8 cellular contexts compared by ENCODE assay signal in genomic region chr12:56120158-56120846, GRCh38. TPM values are rescaled to one million over a fixed set of nuclear protein-coding genes. Genes with fewer than 3 reads are reported as not detected.
DNase-seq lines count a peak whose midpoint lies in the region; ATAC-seq and TF ChIP-seq lines count a peak whose summit lies in the region.

No MANE protein-coding gene starts in this region.

- TF ChIP-seq CTCF in esophagus muscularis mucosa (IDR thresholded peaks at IDR 0.05), result no peak
- TF ChIP-seq CTCF in ovary (IDR thresholded peaks at IDR 0.05), result no peak

- H3K27me3 ChIP-seq in BLaER1 (no peaks in the 10 kb centered on the region), esophagus muscularis mucosa (no peaks in the 10 kb centered on the region), ovary (no peaks in the 10 kb centered on the region)

- no peak for ATAC-seq in stimulated activated naive CD8-positive, alpha-beta T cell treated with anti-CD3 and anti-CD28 coated beads, Interleukin-15, Interleukin-2, amounts not matched to agents 100 U/mL and 50 U/mL, for 24 hours

- 77% methylated on average over 17 of the region's 17 CpGs for WGBS in esophagus muscularis mucosa
- WGBS in ovary, 3 donors, result 84 to 86% (median 85%) methylated on average over 17 of the region's 17 CpGs

- peaks cover 9% of the 10 kb centered on the region; the same call in 1 of the 2 replicates for H4K20me1 ChIP-seq in BLaER1

- peak overlapping the region; percentile 93 for H3K4me2 ChIP-seq in BLaER1

- DNase-seq in NCI-H226 (peak; percentile 50), esophagus muscularis mucosa (ENCODE audit: extremely low spot score) (no peak), ovary (peak in 4 of 5 donors; percentile 37 to 51 (median 42)), MV-4-11 (lab: John Stamatoyannopoulos, UW) (no peak), erythroblast (lab: John Stamatoyannopoulos, UW) (no peak), AG08396 (ENCODE audit: low spot score) (no peak)
- DNase-seq in stimulated activated naive CD8-positive, alpha-beta T cell treated with anti-CD3 and anti-CD28 coated beads, Interleukin-15, Interleukin-2, amounts not matched to agents 100 U/mL and 50 U/mL, for 24 hours, result no peak

- no peak for TF ChIP-seq POLR2A in esophagus muscularis mucosa (IDR thresholded peaks at IDR 0.05; ENCODE audit: low read depth)
- TF ChIP-seq POLR2A in ovary (IDR thresholded peaks at IDR 0.05), result no peak
- TF ChIP-seq POLR2A in erythroblast (IDR thresholded peaks at IDR 0.05; ENCODE audit: low read length), result no peak

- H3K4me3 ChIP-seq in BLaER1, result no peak overlapping the region
- H3K4me3 ChIP-seq in esophagus muscularis mucosa, result no peak overlapping the region
- H3K4me3 ChIP-seq in ovary, result no peak overlapping the region

- H3K9ac ChIP-seq in BLaER1, result no peak overlapping the region; the same call in 1 of the 2 replicates

- H3K36me3 ChIP-seq in BLaER1 (peaks cover 25% of the 10 kb centered on the region), esophagus muscularis mucosa (peaks cover 11 to 27% (median 20%) of the 10 kb centered on the region in 4 donors), ovary (no peaks in the 10 kb centered on the region)

- H3K27ac ChIP-seq in BLaER1 (no peak overlapping the region), esophagus muscularis mucosa (replicated peaks in 1 of 4) (peak overlapping the region; percentile 92 to 98 (median 94)), ovary (peak overlapping the region in 1 of 2 donors; percentile 84)

- H3K9me3 ChIP-seq in BLaER1 (no peaks in the 10 kb centered on the region), esophagus muscularis mucosa (no peaks in the 10 kb centered on the region), ovary (no peaks in the 10 kb centered on the region)

- intact Hi-C loops in esophagus muscularis mucosa (cut with DNase I), result loop anchor here (10.0 kb wide), 2 partner anchors 344 to 514 kb away; partner anchors contain the start of genes BAZ2A and SPRYD4
- intact Hi-C loops in ovary (cut with DNase I), result loop anchor here (2.0 to 10.0 kb wide), 5 partner anchors 42 to 1582 kb away; partner anchors contain the start of genes NABP2 (in 2 of the 4), RNF41 (in 2 of the 4), SMARCC2 (in 2 of the 4) and SPRYD4 (in 2 of the 4)

- peaks cover 28% of the 10 kb centered on the region for H3K4me1 ChIP-seq in BLaER1
- H3K4me1 ChIP-seq in esophagus muscularis mucosa, result peaks cover 54 to 76% (median 64%) of the 10 kb centered on the region in 4 donors
- peaks cover 2% of the 10 kb centered on the region for H3K4me1 ChIP-seq in ovary (ENCODE audit: insufficient read depth)

- TF ChIP-seq EP300 in esophagus muscularis mucosa (IDR thresholded peaks at IDR 0.05), result no peak
- TF ChIP-seq EP300 in ovary (IDR thresholded peaks at IDR 0.05), result no peak

RNA-seq across cellular contexts. Expression of gene ZC3H10, which starts 2.2 kb away (rescaled TPM):
- total RNA-seq in esophagus muscularis mucosa, result 1 to 10 TPM; 5.0 to 7.9 (median 6.6) TPM
- total RNA-seq in ovary, result 10 to 100 TPM in 4 of 7 donors, 1 to 10 TPM in 3; 1.8 to 14.7 (median 10.7) TPM
- 1 to 10 TPM; 4.4 to 5.2 TPM for polyA plus RNA-seq in ovary

RNA-seq across cellular contexts. Expression of gene RPL41, which starts 3.9 kb away (rescaled TPM):
- total RNA-seq in esophagus muscularis mucosa, result 1,000 to 10,000 TPM; 1,962 to 4,166 (median 3,502) TPM
- 1,000 to 10,000 TPM; 6,021 to 8,245 (median 6,510) TPM for total RNA-seq in ovary
- over 10,000 TPM; 11,306 to 11,451 TPM for polyA plus RNA-seq in ovary

RNA-seq across cellular contexts. Expression of gene ESYT1, which starts 7.8 kb away (rescaled TPM):
- total RNA-seq in esophagus muscularis mucosa (100 to 1,000 TPM; 151 to 245 (median 214) TPM), ovary (100 to 1,000 TPM in 3 of 7 donors, 10 to 100 TPM in 4; 80.3 to 139 (median 97.3) TPM)
- 100 to 1,000 TPM in 1 of 2 donors, 10 to 100 TPM in 1; 62.3 to 102 TPM for polyA plus RNA-seq in ovary

RNA-seq across cellular contexts. Expression of gene PA2G4, which starts 15.9 kb away (rescaled TPM):
- total RNA-seq in esophagus muscularis mucosa (100 to 1,000 TPM in 2 of 4 donors, 10 to 100 TPM in 2; 90.5 to 133 (median 105) TPM), ovary (10 to 100 TPM; 65.6 to 86.2 (median 77.0) TPM)
- 100 to 1,000 TPM in 1 of 2 donors, 10 to 100 TPM in 1; 86.5 to 219 TPM for polyA plus RNA-seq in ovary

RNA-seq across cellular contexts. Expression of gene MYL6B, which starts 32.1 kb away (rescaled TPM):
- total RNA-seq in esophagus muscularis mucosa, result 10 to 100 TPM; 28.5 to 39.4 (median 33.6) TPM
- 10 to 100 TPM; 65.9 to 99.2 (median 73.4) TPM for total RNA-seq in ovary
- polyA plus RNA-seq in ovary, result 10 to 100 TPM; 32.8 to 77.3 TPM

Comparison
In these comparisons a context has a peak if more than half of its experiments do, and no peak if none do; other contexts are left out.
1. DNase-seq: peak in NCI-H226 (single experiment) and ovary (4 of 5); none in esophagus muscularis mucosa (single experiment), MV-4-11 (single experiment), stimulated activated naive CD8-positive, alpha-beta T cell treated with anti-CD3 and anti-CD28 coated beads, Interleukin-15, Interleukin-2, amounts not matched to agents 100 U/mL and 50 U/mL, for 24 hours (single experiment), erythroblast (0 of 2) and AG08396 (single experiment).